In genomic region chr2:119448427-119449141, GRCh38 we compare ENCODE assay signal across 26 cellular contexts. TPM values are rescaled to one million over a fixed set of nuclear protein-coding genes. Genes with fewer than 3 reads are reported as not detected.
"Had no signal": no experiment of that assay in that cellular context is flagged by ENCODE, and none has a peak within 500 bp of the region (broad histone marks: within the 10 kb centered on the region; RNA-seq: fewer than 3 reads in every experiment).

No MANE protein-coding gene starts in this region.

- H3K4me3 Mint-ChIP-seq: naive thymus-derived CD8-positive, alpha-beta T cell; nephron progenitor cell; stimulated activated effector memory CD8-positive, alpha-beta T cell treated with anti-CD3 and anti-CD28 coated beads, Interleukin-12 subunit alpha, Interleukin-12 subunit beta, amount 100 ng/mL, for 72 hours had no signal

- H3K27ac Mint-ChIP-seq: naive thymus-derived CD8-positive, alpha-beta T cell; stimulated activated effector memory CD8-positive, alpha-beta T cell treated with anti-CD3 and anti-CD28 coated beads, Interleukin-12 subunit alpha, Interleukin-12 subunit beta, amount 100 ng/mL, for 72 hours had no signal

- DNase-seq: dermis blood vessel endothelial cell; effector memory CD4-positive, alpha-beta T cell; erythroblast; esophagus squamous epithelium; head of caudate nucleus; left ventricle myocardium superior; lower lobe of right lung; nephron progenitor cell; occipital lobe; stimulated activated CD4-positive, alpha-beta T cell treated with anti-CD3 and anti-CD28 coated beads, Interleukin-2, amount 100 ng/mL, for 24 hours; stimulated activated CD4-positive, alpha-beta T cell treated with anti-CD3 and anti-CD28 coated beads, Interleukin-4, amount 100 ng/mL, for 24 hours; stimulated activated naive CD4-positive, alpha-beta T cell treated with Interleukin-2 at 50 U/mL for 16 hours; stomach; thyroid gland; trophoblast cell had no signal

- H3K4me3 ChIP-seq: coronary artery, esophagus squamous epithelium, lower lobe of right lung, prostate gland, right atrium auricular region, smooth muscle cell, stomach, thyroid gland, vagina had no signal

- H3K4me2 ChIP-seq: smooth muscle cell had no signal

- H3K9me3 ChIP-seq: esophagus squamous epithelium, lower lobe of right lung, prostate gland, right atrium auricular region, stomach, thyroid gland, vagina had no signal

- H3K4me1 ChIP-seq: lower lobe of right lung, prostate gland, right atrium auricular region, stomach, thyroid gland, vagina had no signal

- H3K9me3 Mint-ChIP-seq: naive thymus-derived CD8-positive, alpha-beta T cell; nephron progenitor cell; stimulated activated effector memory CD8-positive, alpha-beta T cell treated with anti-CD3 and anti-CD28 coated beads, Interleukin-12 subunit alpha, Interleukin-12 subunit beta, amount 100 ng/mL, for 72 hours had no signal

- H3K36me3 Mint-ChIP-seq: naive thymus-derived CD8-positive, alpha-beta T cell; stimulated activated effector memory CD8-positive, alpha-beta T cell treated with anti-CD3 and anti-CD28 coated beads, Interleukin-12 subunit alpha, Interleukin-12 subunit beta, amount 100 ng/mL, for 72 hours had no signal

- H3K27me3 ChIP-seq: right atrium auricular region, stomach, thyroid gland, vagina had no signal

- H3K27ac ChIP-seq: coronary artery, esophagus squamous epithelium, lower lobe of right lung, prostate gland, right atrium auricular region, stomach, thyroid gland, vagina had no signal

- ATAC-seq: left ventricle myocardium superior; lower lobe of right lung; naive thymus-derived CD8-positive, alpha-beta T cell; sciatic nerve; stimulated activated effector memory CD8-positive, alpha-beta T cell treated with anti-CD3 and anti-CD28 coated beads, Interleukin-12 subunit alpha, Interleukin-12 subunit beta, amount 100 ng/mL, for 72 hours had no signal

- H3K36me3 ChIP-seq: esophagus squamous epithelium, lower lobe of right lung, prostate gland, right atrium auricular region, stomach, thyroid gland, vagina had no signal

- H3K4me1 Mint-ChIP-seq: naive thymus-derived CD8-positive, alpha-beta T cell; stimulated activated effector memory CD8-positive, alpha-beta T cell treated with anti-CD3 and anti-CD28 coated beads, Interleukin-12 subunit alpha, Interleukin-12 subunit beta, amount 100 ng/mL, for 72 hours had no signal

RNA-seq across cellular contexts. Expression of gene TMEM37, which starts 16.9 kb away (rescaled TPM):
- total RNA-seq: frontal cortex, myocyte, occipital lobe, temporal lobe had no signal
